In the genomic region with DNA sequence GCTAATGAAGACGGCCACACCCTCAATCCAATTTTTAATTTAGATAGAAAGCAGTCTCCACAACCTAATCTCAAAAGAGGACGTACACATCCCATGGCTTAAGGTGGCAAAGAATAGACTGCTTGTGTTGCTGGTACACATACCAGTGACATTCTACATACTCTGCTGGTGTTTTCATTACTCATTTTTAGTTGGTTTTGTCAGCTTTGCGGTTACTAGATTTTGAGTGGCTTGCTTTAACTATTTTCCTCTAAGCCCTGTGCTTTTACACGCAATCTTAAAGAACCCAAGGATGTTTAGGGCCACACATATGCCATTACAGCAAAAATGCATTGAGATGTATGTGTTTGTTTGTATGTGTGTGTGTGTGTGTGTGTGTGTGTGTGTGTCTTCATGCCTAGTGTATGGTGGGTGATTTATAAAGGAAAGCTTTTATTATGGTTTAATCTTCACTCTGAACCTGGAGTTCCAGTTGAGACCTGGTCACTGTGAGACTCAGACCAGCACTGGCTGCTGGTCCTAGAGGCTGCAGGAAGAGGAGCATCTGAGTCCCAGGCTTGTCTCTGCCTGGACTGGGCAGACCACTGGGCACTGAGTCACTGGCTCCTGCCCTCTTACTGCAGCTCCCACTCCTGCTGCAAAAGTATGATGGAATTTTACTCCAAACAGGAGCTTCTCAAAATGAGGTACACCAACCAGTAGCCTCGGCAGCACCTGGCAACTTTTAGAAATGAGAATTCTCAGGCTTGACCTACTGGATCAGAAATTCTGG, we compare ENCODE assay signal across 20 cellular contexts.
"Had no signal": no experiment of that assay in that cellular context is flagged by ENCODE, and none has a peak within 500 bp of the region (broad histone marks: within the 10 kb centered on the region; RNA-seq: fewer than 3 reads in every experiment).

No MANE protein-coding gene starts in this region.

- H3K4me3 ChIP-seq: ascending aorta, esophagus squamous epithelium, heart right ventricle, mucosa of descending colon, ovary, psoas muscle, right lobe of liver, thoracic aorta, upper lobe of right lung had no signal

- ATAC-seq: activated CD8-positive, alpha-beta memory T cell treated with anti-CD3 and anti-CD28 coated beads, Interleukin-2, amount 10 ng/mL, durations not matched to agents 7 days and 5 days; heart right ventricle; left ventricle myocardium superior; mucosa of descending colon; psoas muscle; right lobe of liver; stimulated activated memory B cell treated with anti-CD40 and anti-IgM and Interleukin-4, amounts not matched to agents 10 μg/mL and 1 μg/mL and 100 μg/mL, for 72 hours; upper lobe of right lung had no signal

- H3K36me3 ChIP-seq: ascending aorta, esophagus squamous epithelium, heart right ventricle, ovary, right lobe of liver, thoracic aorta, upper lobe of right lung had no signal

- H3K9me3 ChIP-seq: mucosa of descending colon, ovary, right lobe of liver, thoracic aorta, upper lobe of right lung had no signal

- H3K4me1 ChIP-seq: ascending aorta, heart right ventricle, psoas muscle, right lobe of liver, upper lobe of right lung had no signal

- DNase-seq: activated B cell treated with CpG ODN at 0.5 μM for 24 hours; activated CD4-positive, alpha-beta memory T cell treated with anti-CD3 and anti-CD28 coated beads, Interleukin-2, amount 10 ng/mL, durations not matched to agents 7 days and 5 days; activated CD4-positive, alpha-beta T cell treated with anti-CD3 and anti-CD28 coated beads for 4 hours; activated CD8-positive, alpha-beta memory T cell treated with anti-CD3 and anti-CD28 coated beads, Interleukin-2, amount 10 ng/mL, durations not matched to agents 7 days and 5 days; activated naive CD4-positive, alpha-beta T cell; effector memory CD4-positive, alpha-beta T cell; esophagus squamous epithelium; heart right ventricle; kidney glomerular epithelial cell; left ventricle myocardium superior; mucosa of descending colon; naive B cell; ovary; psoas muscle; right lobe of liver; stimulated activated CD4-positive, alpha-beta T cell treated with anti-CD3 and anti-CD28 coated beads, Interleukin-4, amount 100 ng/mL, for 24 hours; upper lobe of right lung had no signal

- H3K27ac ChIP-seq: ascending aorta, esophagus squamous epithelium, heart right ventricle, ovary, psoas muscle, right lobe of liver, thoracic aorta, upper lobe of right lung had no signal

- H3K27me3 ChIP-seq: ascending aorta, esophagus squamous epithelium, heart right ventricle, ovary, right lobe of liver, upper lobe of right lung had no signal
